ENCODE assay signal across 10 cellular contexts in the genomic region with DNA sequence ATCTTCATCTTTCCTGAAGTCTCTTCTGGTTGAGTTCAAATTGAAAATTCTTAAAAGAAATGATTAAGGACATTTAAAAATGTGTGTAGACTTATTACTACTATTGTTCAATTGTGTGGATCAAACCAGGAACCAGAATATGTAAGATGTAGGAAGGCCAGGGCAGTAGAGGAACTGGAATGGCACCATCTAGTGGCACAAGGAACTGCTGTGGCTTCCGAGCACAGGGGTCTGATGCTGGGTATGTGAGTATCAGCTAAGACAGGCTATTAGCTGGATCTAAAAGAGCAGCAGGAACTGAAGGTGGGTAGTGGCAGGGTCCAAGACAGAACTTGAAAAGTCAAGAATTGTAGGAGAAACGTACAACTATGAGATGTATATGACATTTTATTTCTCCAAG.
DNase-seq lines count a peak whose midpoint lies in the region; ATAC-seq and TF ChIP-seq lines count a peak whose summit lies in the region.
"Had no signal": no experiment of that assay in that cellular context is flagged by ENCODE, and none has a peak within 500 bp of the region (broad histone marks: within the 10 kb centered on the region; RNA-seq: fewer than 3 reads in every experiment).

No MANE protein-coding gene starts in this region.

- CTCF ChIA-PET in GM10248 (lab: Yijun Ruan, JAX) = interaction anchor here (0.7 to 1.7 kb wide), 9 partner anchors 9 to 1067 kb away, joined by 3 to 11 read pairs (median 5); no protein-coding TSS in a partner anchor
- CTCF ChIA-PET in T-cell (lab: Charles Lee) = interaction anchor here (0.6 to 0.8 kb wide), 6 partner anchors 10 to 1070 kb away, joined by 3 to 11 read pairs (median 3); no protein-coding TSS in a partner anchor
- CTCF ChIA-PET in CD4-positive, alpha-beta memory T cell (lab: Charles Lee; ENCODE audit: partially characterized antibody) = interaction anchor here (1.1 to 2.4 kb wide), 2 partner anchors 9 to 11 kb away, joined by 4 to 7 read pairs; no protein-coding TSS in a partner anchor
- CTCF ChIA-PET in activated CD4-positive, alpha-beta T cell treated with anti-CD3 and anti-CD28 coated beads, Interleukin-2, amount 10 ng/mL, durations not matched to agents 7 days and 5 days (lab: Charles Lee) = no interaction called here

- H3K27ac Mint-ChIP-seq in GM23338 (peak overlapping the region; percentile 14; the same call in 1 of the 2 replicates), T-cell (no peak overlapping the region)
- no peak overlapping the region for H3K27ac Mint-ChIP-seq in CD4-positive, alpha-beta memory T cell
- H3K27ac Mint-ChIP-seq in activated CD4-positive, alpha-beta T cell treated with anti-CD3 and anti-CD28 coated beads, Interleukin-2, amount 10 ng/mL, durations not matched to agents 7 days and 5 days = no peak overlapping the region

- H2AFZ ChIP-seq in GM23338 = no peak overlapping the region
- H2AFZ ChIP-seq in trophoblast cell (ENCODE audit: insufficient read depth, low read length, poor library complexity) = no peak overlapping the region

- peak; percentile 99 for ATAC-seq in GM23338
- ATAC-seq in T-cell (replicated peaks in 1 of 4) = no peak

- no peaks in the 10 kb centered on the region for H3K9me3 ChIP-seq in trophoblast cell (ENCODE audit: insufficient read depth, low read depth, low read length)
- no peaks in the 10 kb centered on the region for H3K9me3 ChIP-seq in CD4-positive, alpha-beta memory T cell (ENCODE audit: control insufficient read depth in 1 of 2, low read length in 2 of 2)
- H3K9me3 ChIP-seq: thoracic aorta had no signal

- H3K9me3 Mint-ChIP-seq in GM23338 (no peaks in the 10 kb centered on the region), T-cell (no peaks in the 10 kb centered on the region)
- H3K9me3 Mint-ChIP-seq in CD4-positive, alpha-beta memory T cell = peaks cover 0 to 4% (median 0%) of the 10 kb centered on the region in 8 donors
- no peaks in the 10 kb centered on the region for H3K9me3 Mint-ChIP-seq in activated CD4-positive, alpha-beta T cell treated with anti-CD3 and anti-CD28 coated beads, Interleukin-2, amount 10 ng/mL, durations not matched to agents 7 days and 5 days

- H3K27ac ChIP-seq in GM23338 (ENCODE audit: low read depth) (no peak overlapping the region), trophoblast cell (ENCODE audit: low read depth, low read length) (no peak overlapping the region)
- no peak overlapping the region for H3K27ac ChIP-seq in CD4-positive, alpha-beta memory T cell (ENCODE audit: low read depth, low read length)
- H3K27ac ChIP-seq: thoracic aorta had no signal

- H3K9me2 ChIP-seq in GM23338 (ENCODE audit: insufficient read depth) = no peaks in the 10 kb centered on the region

- no peaks in the 10 kb centered on the region for H3K79me1 ChIP-seq in trophoblast cell (ENCODE audit: low read length)

- H3K79me2 ChIP-seq in GM23338 (replicated peaks; ENCODE audit: insufficient read depth) (no peaks in the 10 kb centered on the region), trophoblast cell (ENCODE audit: control insufficient read depth, insufficient read depth, low read length, poor library complexity) (no peaks in the 10 kb centered on the region)

- H3K36me3 ChIP-seq in GM23338 (ENCODE audit: insufficient read depth) = no peaks in the 10 kb centered on the region
- no peaks in the 10 kb centered on the region for H3K36me3 ChIP-seq in trophoblast cell (ENCODE audit: control insufficient read depth in 1 of 2, insufficient read depth in 2 of 2, low read length in 2 of 2)
- H3K36me3 ChIP-seq in CD4-positive, alpha-beta memory T cell (ENCODE audit: insufficient read depth, low read length) = no peaks in the 10 kb centered on the region
- H3K36me3 ChIP-seq: thoracic aorta had no signal

- H3K4me1 ChIP-seq in GM23338 (ENCODE audit: insufficient read depth) = no peaks in the 10 kb centered on the region
- no peaks in the 10 kb centered on the region for H3K4me1 ChIP-seq in trophoblast cell (ENCODE audit: control insufficient read depth in 1 of 2, insufficient read depth in 2 of 2, low read length in 2 of 2)
- no peaks in the 10 kb centered on the region for H3K4me1 ChIP-seq in CD4-positive, alpha-beta memory T cell (ENCODE audit: insufficient read depth, low read length)

- H4K91ac ChIP-seq in trophoblast cell (ENCODE audit: low read depth, low read length) = no peak overlapping the region

- no peak overlapping the region for H2BK120ac ChIP-seq in trophoblast cell (ENCODE audit: insufficient read depth, low read length, poor library complexity)

- H4K8ac ChIP-seq in trophoblast cell (ENCODE audit: low read depth, low read length) = no peak overlapping the region

- no peak overlapping the region for H3K4me2 ChIP-seq in GM23338
- H3K4me2 ChIP-seq in trophoblast cell (ENCODE audit: low read length) = no peak overlapping the region

- no peaks in the 10 kb centered on the region for H4K20me1 ChIP-seq in GM23338 (replicated peaks; ENCODE audit: insufficient read depth)

- H3K23ac ChIP-seq in trophoblast cell (ENCODE audit: low read length) = no peak overlapping the region

- intact Hi-C loops in CD4-positive, alpha-beta memory T cell (cut with micrococcal nuclease) = no loop called here

- H3K27me3 ChIP-seq in GM23338 (ENCODE audit: insufficient read depth) = no peaks in the 10 kb centered on the region
- H3K27me3 ChIP-seq in trophoblast cell (ENCODE audit: insufficient read depth, low read length) = no peaks in the 10 kb centered on the region
- H3K27me3 ChIP-seq in CD4-positive, alpha-beta memory T cell (ENCODE audit: insufficient read depth, low read length) = no peaks in the 10 kb centered on the region

- no peak overlapping the region for H3K4ac ChIP-seq in trophoblast cell (ENCODE audit: low read depth, low read length)

- no peak overlapping the region for H2BK5ac ChIP-seq in trophoblast cell (ENCODE audit: low read depth, low read length, poor library complexity)

- H3K18ac ChIP-seq in trophoblast cell (ENCODE audit: low read length) = no peak overlapping the region

- H3K4me3 Mint-ChIP-seq in GM23338 = no peak overlapping the region
- no peak overlapping the region for H3K4me3 Mint-ChIP-seq in T-cell
- no peak overlapping the region for H3K4me3 Mint-ChIP-seq in CD4-positive, alpha-beta memory T cell
- no peak overlapping the region for H3K4me3 Mint-ChIP-seq in activated CD4-positive, alpha-beta T cell treated with anti-CD3 and anti-CD28 coated beads, Interleukin-2, amount 10 ng/mL, durations not matched to agents 7 days and 5 days

- no peak overlapping the region for H3K9ac ChIP-seq in trophoblast cell (ENCODE audit: low read length)

- WGBS in trophoblast cell (ENCODE audit: extremely low coverage, insufficient coverage, insufficient read length) = no CpG with 5 or more reads among the region's 2 CpGs

- POLR2A ChIA-PET in GM10248 (lab: Yijun Ruan, JAX) (no interaction called here), T-cell (lab: Charles Lee) (interaction anchor here in 1 of 2 donors (0.7 kb wide), 1 partner anchor 12 kb away, joined by 3 read pairs; no protein-coding TSS in a partner anchor)
- POLR2A ChIA-PET in CD4-positive, alpha-beta memory T cell (lab: Charles Lee; ENCODE audit: partially characterized antibody) = no interaction called here
- POLR2A ChIA-PET in activated CD4-positive, alpha-beta T cell treated with anti-CD3 and anti-CD28 coated beads, Interleukin-2, amount 10 ng/mL, durations not matched to agents 7 days and 5 days (lab: Charles Lee) = no interaction called here

- H3K27me3 Mint-ChIP-seq in GM23338 (ENCODE audit: insufficient read depth, low read depth, poor library complexity) = peaks cover 2% of the 10 kb centered on the region
- peaks cover 0 to 5% of the 10 kb centered on the region in 2 donors for H3K27me3 Mint-ChIP-seq in T-cell
- H3K27me3 Mint-ChIP-seq in CD4-positive, alpha-beta memory T cell = no peaks in the 10 kb centered on the region
- H3K27me3 Mint-ChIP-seq in activated CD4-positive, alpha-beta T cell treated with anti-CD3 and anti-CD28 coated beads, Interleukin-2, amount 10 ng/mL, durations not matched to agents 7 days and 5 days = no peaks in the 10 kb centered on the region

- H3K4me3 ChIP-seq in GM23338 = no peak overlapping the region
- no peak overlapping the region for H3K4me3 ChIP-seq in cardiac fibroblast (replicated peaks in 1 of 2; ENCODE audit: low read depth in 2 of 2, low read length in 2 of 2)
- H3K4me3 ChIP-seq in trophoblast cell (ENCODE audit: low read depth, low read length) = no peak overlapping the region
- no peak overlapping the region for H3K4me3 ChIP-seq in CD4-positive, alpha-beta memory T cell (ENCODE audit: low read length in 2 of 2)
- H3K4me3 ChIP-seq: lung, thoracic aorta had no signal

- no peak overlapping the region for H3K14ac ChIP-seq in trophoblast cell (ENCODE audit: low read length)

- no peaks in the 10 kb centered on the region for H3K4me1 Mint-ChIP-seq in GM23338
- no peaks in the 10 kb centered on the region for H3K4me1 Mint-ChIP-seq in T-cell
- no peaks in the 10 kb centered on the region for H3K4me1 Mint-ChIP-seq in CD4-positive, alpha-beta memory T cell
- H3K4me1 Mint-ChIP-seq in activated CD4-positive, alpha-beta T cell treated with anti-CD3 and anti-CD28 coated beads, Interleukin-2, amount 10 ng/mL, durations not matched to agents 7 days and 5 days = no peaks in the 10 kb centered on the region

- no peaks in the 10 kb centered on the region for H3F3A ChIP-seq in GM23338 (replicated peaks; ENCODE audit: low read depth)

- H4K12ac ChIP-seq in trophoblast cell (ENCODE audit: low read depth, low read length) = no peak overlapping the region

- H2AK5ac ChIP-seq in trophoblast cell (ENCODE audit: low read length) = no peak overlapping the region

- H3K36me3 Mint-ChIP-seq in GM23338 (ENCODE audit: low read depth) = no peaks in the 10 kb centered on the region
- H3K36me3 Mint-ChIP-seq in T-cell = no peaks in the 10 kb centered on the region
- H3K36me3 Mint-ChIP-seq in CD4-positive, alpha-beta memory T cell = no peaks in the 10 kb centered on the region
- H3K36me3 Mint-ChIP-seq in activated CD4-positive, alpha-beta T cell treated with anti-CD3 and anti-CD28 coated beads, Interleukin-2, amount 10 ng/mL, durations not matched to agents 7 days and 5 days (ENCODE audit: low read depth) = no peaks in the 10 kb centered on the region

- DNase-seq in GM10248 (ENCODE audit: extremely low spot score) (peak; percentile 25), GM23338 (ENCODE audit: low spot score) (peak; percentile 78), MV-4-11 (lab: John Stamatoyannopoulos, UW) (peak; percentile 36), cardiac fibroblast (ENCODE audit: low read depth in 2 of 2) (peak; percentile 7 to 12), trophoblast cell (peak; percentile 3 to 44), T-cell (no peak)
- DNase-seq in CD4-positive, alpha-beta memory T cell = no peak
- DNase-seq in activated CD4-positive, alpha-beta T cell treated with anti-CD3 and anti-CD28 coated beads, Interleukin-2, amount 10 ng/mL, durations not matched to agents 7 days and 5 days = no peak

- no peak overlapping the region for H2BK12ac ChIP-seq in trophoblast cell (ENCODE audit: low read length)

- TF ChIP-seq CTCF in GM10248 (IDR thresholded peaks at IDR 0.05; ENCODE audit: control extremely low read depth, extremely low read depth, low read depth, missing control alignments) (peak; percentile 40), GM23338 (conservative IDR thresholded peaks at IDR 0.05; ENCODE audit: low read depth in 2 of 2) (peak; percentile 91 to 93), cardiac fibroblast (IDR thresholded peaks at IDR 0.05; ENCODE audit: low read depth, low read length) (peak; percentile 56)

TF ChIP-seq in GM23338, 12 proteins besides CTCF, POLR2A, EP300 and RAD21 (continues in another document):
- no peak for TF ChIP-seq CREB1 (CRISPR knock-in tag; IDR thresholded peaks at IDR 0.05; ENCODE audit: low read depth)

Comparison
In these comparisons a context has a peak if more than half of its experiments do, and no peak if none do; other contexts are left out.
1. DNase-seq: peak in GM10248 (single experiment), GM23338 (single experiment), MV-4-11 (single experiment), cardiac fibroblast (2 of 2) and trophoblast cell (2 of 2); none in T-cell (0 of 34), CD4-positive, alpha-beta memory T cell (0 of 5) and activated CD4-positive, alpha-beta T cell treated with anti-CD3 and anti-CD28 coated beads, Interleukin-2, amount 10 ng/mL, durations not matched to agents 7 days and 5 days (single experiment).
2. CTCF ChIP-seq: peak in every context shown above with its lines; median percentile 92 in GM23338; 56 in cardiac fibroblast; 40 in GM10248.